6 cellular contexts compared by ENCODE assay signal in the genomic region with DNA sequence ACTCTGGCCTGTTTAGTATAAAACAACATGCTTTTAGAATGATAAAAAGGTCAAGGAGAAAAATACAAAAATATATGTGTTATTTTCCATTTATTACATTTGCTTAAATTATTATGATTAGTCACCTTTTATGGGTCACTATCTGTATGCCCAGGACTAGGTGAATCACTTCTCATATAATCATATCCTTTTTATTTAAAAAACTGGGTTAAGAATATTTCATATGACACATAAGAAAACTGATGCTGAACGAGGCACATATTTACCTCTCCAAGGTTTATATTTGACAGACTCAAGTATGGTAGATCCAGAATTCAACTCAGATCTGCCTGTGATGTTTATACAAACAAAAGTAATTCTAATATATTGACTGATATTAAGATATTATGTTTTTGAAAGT.
"Had no signal": no experiment of that assay in that cellular context is flagged by ENCODE, and none has a peak within 500 bp of the region (broad histone marks: within the 10 kb centered on the region; RNA-seq: fewer than 3 reads in every experiment).

No MANE protein-coding gene starts in this region.

- DNase-seq: IMR-90, KBM-7, KG1 had no signal

- H3K4me3 ChIP-seq: K562 had no signal

- ATAC-seq: HepG2, K562 had no signal

- H3K27ac ChIP-seq: HL-60 had no signal
